Comparison of ENCODE assay signal across 8 cellular contexts in genomic region chr6:41469951-41470340, GRCh38.
DNase-seq lines count a peak whose midpoint lies in the region; ATAC-seq, FAIRE-seq and TF ChIP-seq lines count a peak whose summit lies in the region.

No MANE protein-coding gene starts in this region.

- ATAC-seq in activated B cell treated with CpG ODN at 0.5 μM for 24 hours (ENCODE audit: low read depth) (peak; percentile 47), left ventricle myocardium superior (peak; percentile 27), HG03442 (IDR thresholded peaks at IDR 0.05; ENCODE audit: unreplicated experiment) (no peak)

- peak overlapping the region; percentile 66 for H3K4me3 Mint-ChIP-seq in activated B cell treated with CpG ODN at 0.5 μM for 24 hours

- peaks cover 57% of the 10 kb centered on the region for H3K27me3 Mint-ChIP-seq in activated B cell treated with CpG ODN at 0.5 μM for 24 hours

- POLR2A ChIA-PET in activated B cell treated with CpG ODN at 0.5 μM for 24 hours (lab: Charles Lee): interaction anchor here (0.7 to 1.3 kb wide), 3 partner anchors 31 to 236 kb away, joined by 3 to 15 read pairs (median 4); no protein-coding TSS in a partner anchor

- TF ChIP-seq CTCF in activated B cell treated with CpG ODN at 0.5 μM for 24 hours (IDR thresholded peaks at IDR 0.05): no peak

- TF ChIP-seq POLR2A in GM12891 (IDR thresholded peaks at IDR 0.05; ENCODE audit: low read depth, low read length): no peak

- DNase-seq in GM12891 (ENCODE audit: insufficient read length, low spot score): no peak
- no peak for DNase-seq in activated B cell treated with CpG ODN at 0.5 μM for 24 hours
- DNase-seq in left ventricle myocardium superior: no peak
- peak; percentile 80 for DNase-seq in retina
- no peak for DNase-seq in activated gamma-delta T cell (lab: John Stamatoyannopoulos, UW)
- no peak for DNase-seq in GDM1 (lab: John Stamatoyannopoulos, UW)
- no peak for DNase-seq in NCI-H128 (lab: John Stamatoyannopoulos, UW; ENCODE audit: unreplicated experiment)

- no peaks in the 10 kb centered on the region for H3K9me3 Mint-ChIP-seq in activated B cell treated with CpG ODN at 0.5 μM for 24 hours

- CTCF ChIA-PET in activated B cell treated with CpG ODN at 0.5 μM for 24 hours (lab: Charles Lee): interaction anchor here (1.1 kb wide), 1 partner anchor 9 kb away, joined by 3 read pairs; no protein-coding TSS in a partner anchor

- intact Hi-C loops in activated B cell treated with CpG ODN at 0.5 μM for 24 hours (cut with micrococcal nuclease): loop anchor here (2.0 kb wide), 3 partner anchors 35 to 77 kb away; partner anchors contain the start of gene FOXP4
- intact Hi-C loops in left ventricle myocardium superior (cut with micrococcal nuclease): no loop called here

- no peaks in the 10 kb centered on the region for H3K36me3 Mint-ChIP-seq in activated B cell treated with CpG ODN at 0.5 μM for 24 hours (ENCODE audit: low read depth)

- peaks cover 20% of the 10 kb centered on the region for H3K4me1 Mint-ChIP-seq in activated B cell treated with CpG ODN at 0.5 μM for 24 hours

- no peak overlapping the region for H3K27ac Mint-ChIP-seq in activated B cell treated with CpG ODN at 0.5 μM for 24 hours

- peak; percentile 70 for FAIRE-seq in GM12891 (lab: Jason Lieb, UNC)

TF ChIP-seq in GM12891, 5 proteins besides CTCF, POLR2A, EP300 and RAD21:
- TF ChIP-seq PAX5 (IDR thresholded peaks at IDR 0.05; ENCODE audit: insufficient read depth, low read length, severe bottlenecking) (no peak), POLR2AphosphoS5 (IDR thresholded peaks at IDR 0.05; ENCODE audit: low read depth, low read length) (no peak), POU2F2 (IDR thresholded peaks at IDR 0.05; ENCODE audit: low read depth, low read length) (no peak), TAF1 (IDR thresholded peaks at IDR 0.05; ENCODE audit: low read depth, low read length) (no peak), SPI1 (IDR thresholded peaks at IDR 0.05; ENCODE audit: low read depth, low read length) (no peak)
TF ChIP-seq in GM12891: peak in this region for 0.
